In the genomic region with DNA sequence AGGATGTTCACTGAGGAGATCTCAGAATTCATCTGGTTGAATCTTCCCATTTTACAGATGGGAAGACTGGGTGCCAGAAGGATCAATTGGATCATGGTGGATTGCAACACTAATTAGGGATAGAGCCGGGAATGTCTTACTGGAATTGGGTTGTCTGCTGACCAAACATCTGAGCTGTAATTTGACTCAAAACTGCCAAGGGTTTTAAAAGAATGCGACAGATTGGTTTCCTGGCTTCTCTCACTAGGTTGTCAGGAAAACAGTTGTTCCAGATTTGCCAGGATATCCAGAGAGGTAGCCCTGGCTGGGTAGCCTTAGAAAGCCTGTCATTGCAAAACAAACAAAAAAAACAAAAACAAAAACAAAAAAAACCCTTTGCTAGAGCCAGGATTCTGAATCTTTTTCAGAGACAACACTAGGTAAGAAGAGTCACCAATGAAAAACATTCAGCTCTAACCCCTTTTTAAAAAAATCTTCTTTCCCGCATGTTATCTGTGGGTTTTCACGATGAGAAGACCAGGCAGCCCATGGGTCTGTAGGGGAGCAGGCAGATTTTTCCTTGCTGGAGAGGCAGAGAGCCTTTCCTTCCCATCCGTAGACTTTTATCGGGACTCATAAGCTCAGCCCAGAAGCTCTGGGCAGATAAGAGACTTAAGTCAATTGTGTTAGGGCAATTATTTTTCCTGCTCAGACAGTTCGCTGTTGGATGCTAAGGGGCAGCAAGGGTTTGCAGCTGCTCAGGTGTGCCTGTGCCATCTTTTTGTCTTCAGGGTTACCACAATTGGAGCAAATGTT, we compare ENCODE assay signal across 18 cellular contexts.
"Had no signal": no experiment of that assay in that cellular context is flagged by ENCODE, and none has a peak within 500 bp of the region (broad histone marks: within the 10 kb centered on the region; RNA-seq: fewer than 3 reads in every experiment).

No MANE protein-coding gene starts in this region.

- ATAC-seq: esophagus mucosa, gastroesophageal sphincter, left lung, lower lobe of right lung, right cardiac atrium had no signal

- DNase-seq: cortex of kidney; effector CD8-positive, alpha-beta T cell; foreskin fibroblast; immature natural killer cell; left lung; lower lobe of right lung; naive B cell; posterior cingulate gyrus; right cardiac atrium; small intestine; stimulated activated CD4-positive, alpha-beta T cell treated with anti-CD3 and anti-CD28 coated beads, Interleukin-12 subunit alpha, Interleukin-12 subunit beta, amount 100 ng/mL, for 4 hours; stimulated activated naive CD4-positive, alpha-beta T cell; stomach; substantia nigra; trophoblast cell had no signal

- H3K36me3 Mint-ChIP-seq: immature natural killer cell, memory B cell had no signal

- H3K4me1 Mint-ChIP-seq: memory B cell, naive B cell had no signal

- H3K4me3 Mint-ChIP-seq: immature natural killer cell, memory B cell, naive B cell had no signal

- H3K9me3 Mint-ChIP-seq: immature natural killer cell had no signal

- H3K27ac Mint-ChIP-seq: immature natural killer cell, memory B cell, naive B cell had no signal
